8 cellular contexts compared by ENCODE assay signal in genomic region chr1:16889179-16889816, GRCh38. TPM values are rescaled to one million over a fixed set of nuclear protein-coding genes. Genes with fewer than 3 reads are reported as not detected.
DNase-seq lines count a peak whose midpoint lies in the region; ATAC-seq and TF ChIP-seq lines count a peak whose summit lies in the region.
"Not testable (repeated sequence)": the region's sequence is repeated elsewhere in the genome, so short reads cannot be mapped to it uniquely, and the experiment has no call there.

No MANE protein-coding gene starts in this region.

- H3K4me1 ChIP-seq in ACC112 (ENCODE audit: control insufficient read depth, insufficient read depth, low read length, unreplicated experiment); H9 (ENCODE audit: insufficient read depth, low read length); RWPE2 (ENCODE audit: insufficient read depth, poor library complexity, severe bottlenecking); naive thymus-derived CD4-positive, alpha-beta T cell (ENCODE audit: control insufficient read depth in 2 of 2, insufficient read depth in 2 of 2, low read length in 2 of 2): not testable (repeated sequence)

- not testable (repeated sequence) for H3K23me2 ChIP-seq in H9 (ENCODE audit: insufficient read length, low read depth, low read length, poor library complexity, severe bottlenecking)

- not testable (repeated sequence) for H3K79me1 ChIP-seq in H9 (ENCODE audit: insufficient read depth, low read depth, low read length, poor library complexity, severe bottlenecking)

- peak overlapping the region; percentile 37; the same call in 1 of the 2 replicates for H3K27ac ChIP-seq in ACC112 (ENCODE audit: low read depth, low read length)
- H3K27ac ChIP-seq in H9 (ENCODE audit: insufficient read length, low read depth, low read length): not testable (repeated sequence)
- peak overlapping the region; percentile 62 for H3K27ac ChIP-seq in RWPE2 (ENCODE audit: poor library complexity, severe bottlenecking)
- peak overlapping the region; percentile 81 to 89 for H3K27ac ChIP-seq in coronary artery
- peak overlapping the region; percentile 70 for H3K27ac ChIP-seq in naive thymus-derived CD4-positive, alpha-beta T cell (ENCODE audit: low read depth, low read length)

- intact Hi-C loops in naive thymus-derived CD4-positive, alpha-beta T cell (cut with micrococcal nuclease): not testable (repeated sequence)

- not testable (repeated sequence) for H3K9me3 Mint-ChIP-seq in H9; activated T-cell treated with anti-CD3 and anti-CD28 coated beads, Interleukin-2, amount 50 U/mL, for 24 hours; naive thymus-derived CD4-positive, alpha-beta T cell

- peak overlapping the region; percentile 16 for H3K4me2 ChIP-seq in H9 (ENCODE audit: insufficient read depth, insufficient read length, low read length)

- DNase-seq in H9 (peak; percentile 76), RWPE2 (ENCODE audit: low spot score) (peak; percentile 95), coronary artery (ENCODE audit: low spot score) (peak; percentile 89), hepatic stellate cell (ENCODE audit: low spot score) (peak; percentile 22)
- DNase-seq in activated T-cell treated with anti-CD3 and anti-CD28 coated beads, Interleukin-2, amount 50 U/mL, for 24 hours: peak; percentile 86
- DNase-seq in naive thymus-derived CD4-positive, alpha-beta T cell: peak in 8 of 9 donors; percentile 35 to 67 (median 56)
- DNase-seq in stimulated activated CD4-positive, alpha-beta T cell treated with anti-CD3 and anti-CD28 coated beads, Interleukin-4, amount 100 ng/mL, for 1 hour: peak; percentile 62

- H2BK12ac ChIP-seq in H9 (ENCODE audit: insufficient read length, low read depth, low read length): not testable (repeated sequence)

- not testable (repeated sequence) for H3T11ph ChIP-seq in H9 (ENCODE audit: low read length)

- H2BK5ac ChIP-seq in H9 (ENCODE audit: insufficient read length, low read length): not testable (repeated sequence)

- H3K9me3 ChIP-seq in H9 (ENCODE audit: control insufficient read depth, low read depth, low read length); RWPE2 (ENCODE audit: severe bottlenecking); naive thymus-derived CD4-positive, alpha-beta T cell (ENCODE audit: control insufficient read depth in 2 of 3, low read length in 3 of 3): not testable (repeated sequence)

- CTCF ChIA-PET in naive thymus-derived CD4-positive, alpha-beta T cell (lab: Charles Lee): not testable (repeated sequence)

- not testable (repeated sequence) for H3K36me3 Mint-ChIP-seq in H9 (ENCODE audit: insufficient read depth in 1 of 3, low read depth in 3 of 3); activated T-cell treated with anti-CD3 and anti-CD28 coated beads, Interleukin-2, amount 50 U/mL, for 24 hours (ENCODE audit: low read depth); naive thymus-derived CD4-positive, alpha-beta T cell

- not testable (repeated sequence) for H3K4ac ChIP-seq in H9 (ENCODE audit: low read depth, low read length)

- H4K8ac ChIP-seq in H9 (replicated peaks; ENCODE audit: insufficient read length, low read depth, low read length): not testable (repeated sequence)

- peak overlapping the region; percentile 84 to 91 (median 89); a peak in 6 of 7 replicates for H3K27ac Mint-ChIP-seq in H9
- peak overlapping the region; percentile 94 for H3K27ac Mint-ChIP-seq in activated T-cell treated with anti-CD3 and anti-CD28 coated beads, Interleukin-2, amount 50 U/mL, for 24 hours
- peak overlapping the region in 8 of 9 donors; percentile 91 to 98 (median 96) for H3K27ac Mint-ChIP-seq in naive thymus-derived CD4-positive, alpha-beta T cell

- no CpG with 5 or more reads among the region's 45 CpGs for WGBS in H9 (ENCODE audit: extremely low coverage, insufficient read length, low lambda C conversion rate)

- peak overlapping the region; percentile 78 to 84 for H3K4me3 Mint-ChIP-seq in H9
- H3K4me3 Mint-ChIP-seq in activated T-cell treated with anti-CD3 and anti-CD28 coated beads, Interleukin-2, amount 50 U/mL, for 24 hours: peak overlapping the region; percentile 88
- peak overlapping the region; percentile 89 to 99 (median 96) for H3K4me3 Mint-ChIP-seq in naive thymus-derived CD4-positive, alpha-beta T cell

- TF ChIP-seq CTCF in H9 (conservative IDR thresholded peaks at IDR 0.05); coronary artery (IDR thresholded peaks at IDR 0.05): not testable (repeated sequence)
- TF ChIP-seq CTCF in RWPE2 (IDR thresholded peaks at IDR 0.05; ENCODE audit: poor library complexity, severe bottlenecking): peak; percentile 39

- H3K14ac ChIP-seq in H9 (ENCODE audit: insufficient read depth, low read length): peak overlapping the region; percentile 80

- not testable (repeated sequence) for H3K36me3 ChIP-seq in ACC112 (ENCODE audit: insufficient read depth, low read length); RWPE2 (ENCODE audit: low read depth); naive thymus-derived CD4-positive, alpha-beta T cell (ENCODE audit: control insufficient read depth in 2 of 3, insufficient read depth in 3 of 3, low read length in 3 of 3)

- H4K91ac ChIP-seq in H9 (ENCODE audit: insufficient read length, low read depth, low read length): not testable (repeated sequence)

- not testable (repeated sequence) for H3K23ac ChIP-seq in H9 (ENCODE audit: insufficient read length, low read depth, low read length)

- H3K4me3 ChIP-seq in ACC112 (ENCODE audit: low read depth, low read length) (peak overlapping the region; percentile 79), RWPE2 (ENCODE audit: severe bottlenecking) (peak overlapping the region; percentile 33), coronary artery (peak overlapping the region; percentile 76)
- H3K4me3 ChIP-seq in naive thymus-derived CD4-positive, alpha-beta T cell (ENCODE audit: low read length): peak overlapping the region; percentile 79

- not testable (repeated sequence) for H4K20me1 ChIP-seq in H9 (ENCODE audit: control insufficient read depth, insufficient read depth, insufficient read length)

- peaks cover 15 to 20% of the 10 kb centered on the region in 2 experiments for H3K4me1 Mint-ChIP-seq in H9
- H3K4me1 Mint-ChIP-seq in activated T-cell treated with anti-CD3 and anti-CD28 coated beads, Interleukin-2, amount 50 U/mL, for 24 hours (ENCODE audit: low read depth): peaks cover 22% of the 10 kb centered on the region
- peaks cover 8 to 34% (median 30%) of the 10 kb centered on the region in 7 donors for H3K4me1 Mint-ChIP-seq in naive thymus-derived CD4-positive, alpha-beta T cell

- H3K27me3 Mint-ChIP-seq in H9 (ENCODE audit: low read depth); activated T-cell treated with anti-CD3 and anti-CD28 coated beads, Interleukin-2, amount 50 U/mL, for 24 hours: not testable (repeated sequence)
- peaks cover 0 to 88% (median 0%) of the 10 kb centered on the region in 5 donors for H3K27me3 Mint-ChIP-seq in naive thymus-derived CD4-positive, alpha-beta T cell

- not testable (repeated sequence) for H2BK15ac ChIP-seq in H9 (ENCODE audit: low read depth, low read length)

- H2BK20ac ChIP-seq in H9 (ENCODE audit: low read depth, low read length, poor library complexity, severe bottlenecking): not testable (repeated sequence)

- POLR2A ChIA-PET in naive thymus-derived CD4-positive, alpha-beta T cell (lab: Charles Lee): interaction anchor here (0.8 to 4.9 kb wide), 8 partner anchors 10 to 244 kb away, joined by 3 to 72 read pairs (median 4); no protein-coding TSS in a partner anchor

- H3K27me3 ChIP-seq in ACC112 (ENCODE audit: insufficient read depth, low read length): peaks cover 15% of the 10 kb centered on the region; the same call in 1 of the 2 replicates
- H3K27me3 ChIP-seq in H9 (ENCODE audit: insufficient read depth, low read length); RWPE2 (ENCODE audit: insufficient read depth, poor library complexity, severe bottlenecking); naive thymus-derived CD4-positive, alpha-beta T cell (ENCODE audit: control insufficient read depth in 2 of 2, insufficient read depth in 2 of 2, low read length in 2 of 2): not testable (repeated sequence)

- H2AK5ac ChIP-seq in H9 (ENCODE audit: insufficient read length, low read length): not testable (repeated sequence)

- not testable (repeated sequence) for H3K79me2 ChIP-seq in ACC112 (ENCODE audit: control insufficient read depth, insufficient read depth, low read length, unreplicated experiment); H9 (ENCODE audit: insufficient read depth, low read length)

- not testable (repeated sequence) for H2BK120ac ChIP-seq in H9 (ENCODE audit: low read depth, low read length, poor library complexity, severe bottlenecking)

- H3K18ac ChIP-seq in H9 (ENCODE audit: insufficient read length, low read depth, low read length): peak overlapping the region; percentile 89

- not testable (repeated sequence) for H4K5ac ChIP-seq in H9 (ENCODE audit: insufficient read length, low read depth, low read length)

- peak overlapping the region; percentile 55 for H3K9ac ChIP-seq in H9 (ENCODE audit: extremely low read depth, insufficient read length, low read length)

- H2AFZ ChIP-seq in ACC112 (ENCODE audit: low read length, unreplicated experiment) (peak overlapping the region; percentile 83), H9 (ENCODE audit: low read length) (peak overlapping the region; percentile 68)

- ATAC-seq in RWPE2 (ENCODE audit: low read depth): peak; percentile 95
- ATAC-seq in naive thymus-derived CD4-positive, alpha-beta T cell: peak; percentile 77

- H3K56ac ChIP-seq in H9 (ENCODE audit: insufficient read length, low read depth, low read length): not testable (repeated sequence)

RNA-seq across cellular contexts. Expression of gene RNU1-2, which starts 6.5 kb away (rescaled TPM):
- 1,874 and 2,051 TPM in 2 replicates for total RNA-seq in H9 (2021)
- total RNA-seq in naive thymus-derived CD4-positive, alpha-beta T cell: 1,000 to 10,000 TPM; 2,341 to 4,458 (median 3,337) TPM
- polyA plus RNA-seq in naive thymus-derived CD4-positive, alpha-beta T cell: not detected

RNA-seq across cellular contexts. Expression of gene CROCC, which starts 32.4 kb away (rescaled TPM):
- 40.2 and 40.7 TPM in 2 replicates for total RNA-seq in H9 (2021)
- total RNA-seq in naive thymus-derived CD4-positive, alpha-beta T cell: 10 to 100 TPM; 33.8 to 84.8 (median 62.7) TPM
- 1 to 10 TPM; 1.4 to 6.8 TPM for polyA plus RNA-seq in naive thymus-derived CD4-positive, alpha-beta T cell

Comparison
In these comparisons a context has a peak if more than half of its experiments do, and no peak if none do; other contexts are left out.
1. DNase-seq: peak in every context shown above with its lines; median percentile 95 in RWPE2; 89 in coronary artery; 86 in activated T-cell treated with anti-CD3 and anti-CD28 coated beads, Interleukin-2, amount 50 U/mL, for 24 hours; 76 in H9; 62 in stimulated activated CD4-positive, alpha-beta T cell treated with anti-CD3 and anti-CD28 coated beads, Interleukin-4, amount 100 ng/mL, for 1 hour; 56 in naive thymus-derived CD4-positive, alpha-beta T cell; 22 in hepatic stellate cell.